Comparison of ENCODE assay signal across 1 cellular context in genomic region chr4:153211986-153212720, GRCh38.
TF ChIP-seq lines count a peak whose summit lies in the region.

No MANE protein-coding gene starts in this region.

TF ChIP-seq in H1, 55 proteins besides CTCF, POLR2A, EP300 and RAD21 (continued from another document):
- TF ChIP-seq USF2 (IDR thresholded peaks at IDR 0.05; ENCODE audit: low read length) (no peak), KDM5A (IDR thresholded peaks at IDR 0.05; ENCODE audit: low read length) (no peak), GABPA (IDR thresholded peaks at IDR 0.05; ENCODE audit: borderline replicate concordance, insufficient read depth, low read length) (no peak), BCL11A (IDR thresholded peaks at IDR 0.05; ENCODE audit: low read depth in 2 of 2, low read length in 2 of 2) (no peak)
